Comparison of ENCODE assay signal across 3 cellular contexts in genomic region chr5:10503997-10504761, GRCh38.
TF ChIP-seq lines count a peak whose summit lies in the region.

No MANE protein-coding gene starts in this region.

TF ChIP-seq in Ishikawa, 13 proteins besides CTCF, POLR2A, EP300 and RAD21:
- TF ChIP-seq TAF1 (IDR thresholded peaks at IDR 0.05; ENCODE audit: low read depth) (no peak), REST (IDR thresholded peaks at IDR 0.05; ENCODE audit: low read depth) (no peak), CREB1 (IDR thresholded peaks at IDR 0.05; ENCODE audit: low read depth) (no peak), TCF12 (IDR thresholded peaks at IDR 0.05; ENCODE audit: low read depth) (peak; percentile 72), TEAD4 (IDR thresholded peaks at IDR 0.05) (peak; percentile 47; the same call in 1 of the 2 replicates), CEBPB (IDR thresholded peaks at IDR 0.05) (no peak), EGR1 (IDR thresholded peaks at IDR 0.05) (no peak), NFIC (IDR thresholded peaks at IDR 0.05) (peak; percentile 92), USF1 (IDR thresholded peaks at IDR 0.05) (peak; percentile 84), YY1 (IDR thresholded peaks at IDR 0.05; ENCODE audit: low read depth) (no peak; the same call in 1 of the 2 replicates), FOXM1 (IDR thresholded peaks at IDR 0.05; ENCODE audit: borderline replicate concordance, low read depth) (no peak), ZBTB7A (IDR thresholded peaks at IDR 0.05; ENCODE audit: low read depth) (no peak), MAX (IDR thresholded peaks at IDR 0.05) (peak; percentile 93)

TF ChIP-seq in GM12878, 131 proteins besides CTCF, POLR2A, EP300 and RAD21:
- 0 out of 2 replicates have a peak, but pooled peaks have one; percentile 33 for TF ChIP-seq ZNF687 (IDR thresholded peaks at IDR 0.05)
- peak in 1 of 2 experiments; percentile 76; a peak in 2 of 4 replicates for TF ChIP-seq BHLHE40 (IDR thresholded peaks at IDR 0.05; ENCODE audit: borderline replicate concordance in 1 of 2, low read depth in 2 of 2, low read length in 1 of 2)
- TF ChIP-seq LARP7 (IDR thresholded peaks at IDR 0.05), result no peak
- TF ChIP-seq ZNF384 (IDR thresholded peaks at IDR 0.05; ENCODE audit: borderline replicate concordance, low read depth, low read length), result no peak

TF ChIP-seq in HepG2, 621 proteins besides CTCF, POLR2A, EP300 and RAD21 (continues in another document):
- TF ChIP-seq CEBPZ (IDR thresholded peaks at IDR 0.05; ENCODE audit: low read length), result no peak
- TF ChIP-seq MAX (IDR thresholded peaks at IDR 0.05), result peak; percentile 35; the same call in 1 of the 2 replicates
- TF ChIP-seq CBX2 (IDR thresholded peaks at IDR 0.05; ENCODE audit: low read depth, low read length), result no peak
- no peak for TF ChIP-seq CBX2 (CRISPR knock-in tag; IDR thresholded peaks at IDR 0.05; ENCODE audit: low read depth)
- peak; percentile 87 for TF ChIP-seq MNT (IDR thresholded peaks at IDR 0.05)
- TF ChIP-seq IKZF5 (CRISPR knock-in tag; IDR thresholded peaks at IDR 0.05), result no peak
- TF ChIP-seq HMG20A (CRISPR knock-in tag; IDR thresholded peaks at IDR 0.05; ENCODE audit: borderline replicate concordance), result 0 out of 2 replicates have a peak, but pooled peaks have one; percentile 12
- peak; percentile 88 for TF ChIP-seq NFE2 (CRISPR knock-in tag; IDR thresholded peaks at IDR 0.05)
- TF ChIP-seq MAFG (CRISPR knock-in tag; IDR thresholded peaks at IDR 0.05), result no peak; the same call in 1 of the 2 replicates
- TF ChIP-seq ZBTB21 (CRISPR knock-in tag; IDR thresholded peaks at IDR 0.05), result peak; percentile 88
- TF ChIP-seq HHEX (CRISPR knock-in tag; IDR thresholded peaks at IDR 0.05), result no peak
- no peak for TF ChIP-seq HNF1B (CRISPR knock-in tag; IDR thresholded peaks at IDR 0.05)
- TF ChIP-seq ZNF329 (CRISPR knock-in tag; IDR thresholded peaks at IDR 0.05; ENCODE audit: low read depth), result no peak
- TF ChIP-seq CREB1 (IDR thresholded peaks at IDR 0.05), result no peak
- no peak for TF ChIP-seq CREB1 (CRISPR knock-in tag; IDR thresholded peaks at IDR 0.05)
- TF ChIP-seq ETS1 (CRISPR knock-in tag; IDR thresholded peaks at IDR 0.05), result no peak
- no peak for TF ChIP-seq HMG20B (CRISPR knock-in tag; conservative IDR thresholded peaks at IDR 0.05)
- TF ChIP-seq HDAC1 (CRISPR knock-in tag; IDR thresholded peaks at IDR 0.05), result no peak
- TF ChIP-seq NR2C2 (CRISPR knock-in tag; IDR thresholded peaks at IDR 0.05; ENCODE audit: borderline replicate concordance), result 0 out of 2 replicates have a peak, but pooled peaks have one; percentile 30
- no peak for TF ChIP-seq ZNF772 (CRISPR knock-in tag; IDR thresholded peaks at IDR 0.05)
- peak; percentile 48 for TF ChIP-seq BHLHE40 (IDR thresholded peaks at IDR 0.05; ENCODE audit: low read length)
- TF ChIP-seq FOSL2 (CRISPR knock-in tag; IDR thresholded peaks at IDR 0.05), result peak; percentile 78
- TF ChIP-seq IKZF4 (CRISPR knock-in tag; IDR thresholded peaks at IDR 0.05; ENCODE audit: borderline replicate concordance, low read depth, not compliant biosample characterization), result no peak
- no peak for TF ChIP-seq ZNF414 (CRISPR knock-in tag; IDR thresholded peaks at IDR 0.05)
- no peak for TF ChIP-seq SALL1 (CRISPR knock-in tag; IDR thresholded peaks at IDR 0.05)
- TF ChIP-seq FOXK1 (CRISPR knock-in tag; IDR thresholded peaks at IDR 0.05; ENCODE audit: borderline replicate concordance, low read depth), result no peak
- no peak for TF ChIP-seq KAT2B (IDR thresholded peaks at IDR 0.05; ENCODE audit: borderline replicate concordance, low read depth, low read length)
- TF ChIP-seq ZBTB2 (CRISPR knock-in tag; IDR thresholded peaks at IDR 0.05; ENCODE audit: low read depth), result no peak
- TF ChIP-seq TFAP4 (IDR thresholded peaks at IDR 0.05; ENCODE audit: borderline replicate concordance, low read depth), result peak; percentile 33; the same call in 1 of the 2 replicates
- TF ChIP-seq NR0B2 (CRISPR knock-in tag; IDR thresholded peaks at IDR 0.05), result no peak
- TF ChIP-seq MAFF (IDR thresholded peaks at IDR 0.05; ENCODE audit: low read depth, low read length), result peak; percentile 54
- TF ChIP-seq ISX (CRISPR knock-in tag; conservative IDR thresholded peaks at IDR 0.05), result no peak
- TF ChIP-seq SOX6 (IDR thresholded peaks at IDR 0.05), result no peak
- peak; percentile 30; the same call in 1 of the 2 replicates for TF ChIP-seq SOX6 (CRISPR knock-in tag; IDR thresholded peaks at IDR 0.05)
- peak; percentile 60 to 70 for TF ChIP-seq MAFK (conservative IDR thresholded peaks at IDR 0.05 in 1 of 2, IDR thresholded peaks at IDR 0.05 in 1 of 2; ENCODE audit: low read length in 2 of 2)
- TF ChIP-seq MLX (CRISPR knock-in tag; IDR thresholded peaks at IDR 0.05), result no peak
- TF ChIP-seq USF2 (IDR thresholded peaks at IDR 0.05; ENCODE audit: low read depth, low read length), result 0 out of 2 replicates have a peak, but pooled peaks have one; percentile 6
- TF ChIP-seq USF2 (CRISPR knock-in tag; IDR thresholded peaks at IDR 0.05; ENCODE audit: borderline replicate concordance), result no peak
- no peak for TF ChIP-seq TOPORS (CRISPR knock-in tag; IDR thresholded peaks at IDR 0.05)
- peak; percentile 48; the same call in 1 of the 2 replicates for TF ChIP-seq GATAD2A (CRISPR knock-in tag; IDR thresholded peaks at IDR 0.05)
- 0 out of 4 replicates have a peak, but pooled peaks of 1 of the 2 experiments have one; percentile 10 for TF ChIP-seq NR2F1 (CRISPR knock-in tag; IDR thresholded peaks at IDR 0.05)
- no peak for TF ChIP-seq RFX3 (CRISPR knock-in tag; IDR thresholded peaks at IDR 0.05)
- TF ChIP-seq HNF4A (CRISPR knock-in tag; IDR thresholded peaks at IDR 0.05), result 0 out of 2 replicates have a peak, but pooled peaks have one; percentile 11
- peak; percentile 91 for TF ChIP-seq NFE2L2 (IDR thresholded peaks at IDR 0.05; ENCODE audit: low read length)
